Comparison of ENCODE assay signal across 21 cellular contexts in the genomic region with DNA sequence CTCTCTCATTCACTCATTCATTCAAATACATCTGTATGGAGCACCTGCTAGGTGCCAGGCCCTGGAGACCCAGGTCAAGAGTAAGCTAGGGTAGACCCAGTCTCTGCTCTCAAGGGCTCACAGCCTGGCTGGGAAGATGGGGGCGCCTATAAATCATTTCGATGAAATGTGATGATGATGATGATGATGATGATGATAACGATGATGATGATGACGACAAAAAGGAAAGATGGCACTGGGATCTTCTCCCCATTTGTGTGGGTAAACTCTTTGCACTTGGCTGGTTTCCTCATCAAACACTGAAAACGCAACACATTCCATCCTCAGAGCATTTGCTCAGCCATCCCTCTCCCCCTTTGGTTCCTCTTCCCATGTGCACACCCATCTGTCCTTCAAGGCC.
"Had no signal": no experiment of that assay in that cellular context is flagged by ENCODE, and none has a peak within 500 bp of the region (broad histone marks: within the 10 kb centered on the region; RNA-seq: fewer than 3 reads in every experiment).

No MANE protein-coding gene starts in this region.

- H3K4me2 ChIP-seq: hepatocyte had no signal

- DNase-seq: dermis blood vessel endothelial cell; dorsolateral prefrontal cortex; effector CD4-positive, alpha-beta T cell; effector memory CD4-positive, alpha-beta T cell; foreskin keratinocyte; heart left ventricle; hypothalamus; immature natural killer cell; islet precursor cell; kidney; left cardiac atrium; left lung; left ventricle myocardium superior; lower lobe of right lung; mesenchymal stem cell; mucosa of descending colon had no signal

- H3K4me1 ChIP-seq: left lung had no signal

- H3K27ac ChIP-seq: coronary artery, dorsolateral prefrontal cortex, esophagus muscularis mucosa, foreskin keratinocyte, gastroesophageal sphincter, heart left ventricle, hepatocyte, left lung, lower lobe of right lung had no signal

- H3K9me3 ChIP-seq: esophagus muscularis mucosa, gastroesophageal sphincter, heart left ventricle, left lung, lower lobe of right lung, mucosa of descending colon had no signal

- H3K4me3 ChIP-seq: coronary artery, dorsolateral prefrontal cortex, esophagus muscularis mucosa, gastroesophageal sphincter, heart left ventricle, hepatocyte, left lung, lower lobe of right lung, mucosa of descending colon had no signal

- H3K27ac Mint-ChIP-seq: immature natural killer cell, mesothelial cell of epicardium had no signal

- H3K79me2 ChIP-seq: hepatocyte had no signal

- H3K9me3 Mint-ChIP-seq: immature natural killer cell, mesothelial cell of epicardium had no signal

- H3K4me3 Mint-ChIP-seq: immature natural killer cell, mesothelial cell of epicardium had no signal

- H2AFZ ChIP-seq: hepatocyte had no signal

- H3K36me3 ChIP-seq: esophagus muscularis mucosa, gastroesophageal sphincter, heart left ventricle, left lung, lower lobe of right lung had no signal

- H3K27me3 ChIP-seq: dorsolateral prefrontal cortex, esophagus muscularis mucosa, foreskin keratinocyte, gastroesophageal sphincter, heart left ventricle, hepatocyte, left lung had no signal

- H3K36me3 Mint-ChIP-seq: mesothelial cell of epicardium had no signal
